8 cellular contexts compared by ENCODE assay signal in genomic region chr7:132065193-132065972, GRCh38.
A peak's percentile ranks its signal among the peaks of the same experiment; 100 is the strongest.
DNase-seq lines count a peak whose midpoint lies in the region; ATAC-seq and TF ChIP-seq lines count a peak whose summit lies in the region.

No MANE protein-coding gene starts in this region.

- H3K27ac ChIP-seq in brain microvascular endothelial cell = peak overlapping the region; percentile 50
- peak overlapping the region; percentile 87 to 89 for H3K27ac ChIP-seq in thoracic aorta

- no peak overlapping the region for H3K4me3 ChIP-seq in brain microvascular endothelial cell (ENCODE audit: low read depth, low read length)
- no peak overlapping the region for H3K4me3 ChIP-seq in thoracic aorta

- peaks cover 10 to 36% of the 10 kb centered on the region in 2 donors for H3K4me1 ChIP-seq in thoracic aorta (ENCODE audit: control insufficient read depth in 1 of 2, low read depth in 2 of 2)

- DNase-seq in HT1080 (ENCODE audit: low read depth) (peak; percentile 98), brain microvascular endothelial cell (peak; percentile 96), kidney glomerular epithelial cell (lab: John Stamatoyannopoulos, UW) (peak; percentile 98), thoracic aorta (ENCODE audit: low spot score) (peak; percentile 70), NCI-H82 (lab: John Stamatoyannopoulos, UW) (no peak), NCI-H146 treated with DMSO at 0.1 percent for 48 hours (lab: John Stamatoyannopoulos, UW; ENCODE audit: unreplicated experiment) (no peak)

- in situ Hi-C loops in brain microvascular endothelial cell (cut with HindIII; ENCODE audit: low pct_ligation_motif_present, low sequenced_read_pairs) = no loop called here

- ATAC-seq in thoracic aorta (ENCODE audit: insufficient number of reproducible peaks, low FRiP score, low read depth) = peak; percentile 98
- no peak for ATAC-seq in GM21825 (IDR thresholded peaks at IDR 0.05; ENCODE audit: unreplicated experiment)
- no peak for ATAC-seq in HG02870 (IDR thresholded peaks at IDR 0.05; ENCODE audit: unreplicated experiment)

- no peaks in the 10 kb centered on the region for H3K36me3 ChIP-seq in brain microvascular endothelial cell (replicated peaks)
- no peaks in the 10 kb centered on the region for H3K36me3 ChIP-seq in thoracic aorta

- H3K27me3 ChIP-seq in brain microvascular endothelial cell (replicated peaks) (no peaks in the 10 kb centered on the region), thoracic aorta (replicated peaks; ENCODE audit: insufficient read depth) (no peaks in the 10 kb centered on the region)

- H3K9me3 ChIP-seq in thoracic aorta = no peaks in the 10 kb centered on the region

- TF ChIP-seq CTCF in brain microvascular endothelial cell (IDR thresholded peaks at IDR 0.05; ENCODE audit: low read depth, low read length, missing control alignments) (no peak), thoracic aorta (IDR thresholded peaks at IDR 0.05) (no peak)

Comparison
In these comparisons a context has a peak if more than half of its experiments do, and no peak if none do; other contexts are left out.
1. DNase-seq: peak in HT1080 (single experiment), brain microvascular endothelial cell (single experiment), kidney glomerular epithelial cell (single experiment) and thoracic aorta (single experiment); none in NCI-H82 (single experiment) and NCI-H146 treated with DMSO at 0.1 percent for 48 hours (single experiment).